Comparison of ENCODE assay signal across 16 cellular contexts in the genomic region with DNA sequence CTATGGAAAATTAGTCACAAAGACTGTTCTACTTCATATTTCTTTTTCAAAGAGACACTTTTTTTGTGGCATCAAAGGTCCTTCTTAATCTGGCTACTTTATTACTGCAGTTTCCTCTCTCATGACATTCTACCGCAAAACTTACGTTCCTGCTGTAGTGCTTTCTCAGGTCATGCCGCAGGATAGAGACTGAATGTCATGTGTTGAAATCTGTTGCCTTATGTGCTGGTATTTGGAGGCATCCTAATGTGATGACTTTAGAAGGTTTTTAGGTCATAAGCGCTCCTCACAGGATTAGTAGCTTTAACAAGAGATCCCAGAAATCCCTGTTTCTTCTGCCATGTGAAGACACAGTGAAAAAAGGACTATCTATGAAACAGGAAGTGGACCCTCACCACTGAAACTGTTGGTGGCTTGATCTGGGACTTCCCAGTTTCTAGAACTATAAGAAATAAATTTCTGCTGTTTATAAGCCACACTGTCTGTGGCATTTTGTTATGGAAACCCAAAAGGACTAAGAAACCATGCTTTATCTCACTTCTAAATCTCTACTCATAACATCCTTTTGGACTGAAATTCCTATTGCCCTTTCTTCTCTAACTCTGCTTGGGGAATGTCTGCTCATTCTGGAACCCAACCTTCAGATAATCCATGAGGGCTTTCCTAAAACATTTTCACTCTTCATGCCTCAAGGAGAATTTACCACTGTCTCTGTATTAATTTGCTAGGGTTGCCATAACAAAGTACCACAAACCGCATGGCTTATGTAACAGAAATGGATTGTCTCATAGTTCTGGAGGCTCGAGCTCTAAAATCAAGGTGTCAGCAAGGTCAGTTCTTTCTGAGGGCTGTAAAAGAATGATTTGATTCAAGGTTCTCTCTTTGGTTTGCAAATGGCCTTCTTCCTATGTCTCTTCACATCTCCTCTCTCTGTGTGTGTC.
DNase-seq lines count a peak whose midpoint lies in the region; ATAC-seq and TF ChIP-seq lines count a peak whose summit lies in the region.
"Had no signal": no experiment of that assay in that cellular context is flagged by ENCODE, and none has a peak within 500 bp of the region (broad histone marks: within the 10 kb centered on the region; RNA-seq: fewer than 3 reads in every experiment).

No MANE protein-coding gene starts in this region.

- POLR2A ChIA-PET in activated B cell treated with CpG ODN at 0.5 μM for 24 hours (lab: Charles Lee), result no interaction called here
- POLR2A ChIA-PET in naive thymus-derived CD4-positive, alpha-beta T cell (lab: Charles Lee), result no interaction called here

- peak; percentile 40 for ATAC-seq in activated B cell treated with CpG ODN at 0.5 μM for 24 hours (ENCODE audit: low read depth)
- peak; percentile 54 for ATAC-seq in naive thymus-derived CD4-positive, alpha-beta T cell
- ATAC-seq in left ventricle myocardium superior, result no peak
- ATAC-seq in GM21619 (IDR thresholded peaks at IDR 0.05; ENCODE audit: unreplicated experiment), result no peak
- ATAC-seq: PC-3 had no signal

- no peak overlapping the region for H3K27ac Mint-ChIP-seq in activated B cell treated with CpG ODN at 0.5 μM for 24 hours
- peak overlapping the region in 6 of 9 donors; percentile 5 to 54 (median 42) for H3K27ac Mint-ChIP-seq in naive thymus-derived CD4-positive, alpha-beta T cell
- H3K27ac Mint-ChIP-seq: brain, mesothelial cell of epicardium had no signal

- no peaks in the 10 kb centered on the region for H3K36me3 Mint-ChIP-seq in activated B cell treated with CpG ODN at 0.5 μM for 24 hours (ENCODE audit: low read depth)
- H3K36me3 Mint-ChIP-seq in naive thymus-derived CD4-positive, alpha-beta T cell, result peaks cover 0 to under 1% (median 0%) of the 10 kb centered on the region in 5 donors
- H3K36me3 Mint-ChIP-seq: brain had no signal

- peaks cover 4% of the 10 kb centered on the region for H3K9me3 Mint-ChIP-seq in activated B cell treated with CpG ODN at 0.5 μM for 24 hours
- H3K9me3 Mint-ChIP-seq in naive thymus-derived CD4-positive, alpha-beta T cell, result peaks cover 0 to 13% (median 0%) of the 10 kb centered on the region in 11 donors

- H3K9me3 ChIP-seq in BLaER1 treated with 17β-estradiol and CSF1 and Interleukin-3, amounts not matched to agents 10 nM and 100 nM (replicated peaks in 1 of 11), result peaks cover 6 to 32% (median 19%) of the 10 kb centered on the region in 11 experiments; a peak in 17 of 22 replicates
- no peaks in the 10 kb centered on the region for H3K9me3 ChIP-seq in naive thymus-derived CD4-positive, alpha-beta T cell (ENCODE audit: control insufficient read depth in 2 of 3, low read length in 3 of 3)
- H3K9me3 ChIP-seq: tibial artery had no signal

- peaks cover 5% of the 10 kb centered on the region for H3K27me3 Mint-ChIP-seq in activated B cell treated with CpG ODN at 0.5 μM for 24 hours
- peaks cover 0 to 23% (median 0%) of the 10 kb centered on the region in 5 donors for H3K27me3 Mint-ChIP-seq in naive thymus-derived CD4-positive, alpha-beta T cell

- peaks cover 7 to 38% (median 12%) of the 10 kb centered on the region in 10 experiments; a peak in 19 of 20 replicates for H3K4me1 ChIP-seq in BLaER1 treated with 17β-estradiol and CSF1 and Interleukin-3, amounts not matched to agents 10 nM and 100 nM
- peaks cover 0 to 8% of the 10 kb centered on the region in 2 donors for H3K4me1 ChIP-seq in naive thymus-derived CD4-positive, alpha-beta T cell (ENCODE audit: control insufficient read depth in 2 of 2, insufficient read depth in 2 of 2, low read length in 2 of 2)
- H3K4me1 ChIP-seq: tibial artery had no signal

- DNase-seq in H4 (ENCODE audit: low spot score), result peak; percentile 13
- no peak for DNase-seq in activated B cell treated with CpG ODN at 0.5 μM for 24 hours
- DNase-seq in naive thymus-derived CD4-positive, alpha-beta T cell, result peak in 4 of 9 donors; percentile 5 to 28 (median 12)
- no peak for DNase-seq in left ventricle myocardium superior
- DNase-seq in AG08395 (ENCODE audit: low spot score), result no peak
- no peak for DNase-seq in superior temporal gyrus (ENCODE audit: extremely low spot score)
- DNase-seq: AML-193, DMS79, NCI-H1105 treated with DMSO at 0.1 percent for 48 hours, NCI-H226, PC-3, tibial artery had no signal

- H4K20me1 ChIP-seq in BLaER1 treated with 17β-estradiol and CSF1 and Interleukin-3, amounts not matched to agents 10 nM and 100 nM, result no peaks in the 10 kb centered on the region

- peak overlapping the region in 10 of 11 experiments; percentile 2 to 54 (median 18); a peak in 12 of 22 replicates for H3K4me2 ChIP-seq in BLaER1 treated with 17β-estradiol and CSF1 and Interleukin-3, amounts not matched to agents 10 nM and 100 nM

- CTCF ChIA-PET in activated B cell treated with CpG ODN at 0.5 μM for 24 hours (lab: Charles Lee), result no interaction called here
- CTCF ChIA-PET in naive thymus-derived CD4-positive, alpha-beta T cell (lab: Charles Lee), result no interaction called here

- TF ChIP-seq CTCF in activated B cell treated with CpG ODN at 0.5 μM for 24 hours (IDR thresholded peaks at IDR 0.05), result no peak

- H3K4me1 Mint-ChIP-seq in activated B cell treated with CpG ODN at 0.5 μM for 24 hours, result peaks cover 8% of the 10 kb centered on the region
- H3K4me1 Mint-ChIP-seq in naive thymus-derived CD4-positive, alpha-beta T cell, result peaks cover 13 to 35% (median 19%) of the 10 kb centered on the region in 7 donors
- H3K4me1 Mint-ChIP-seq: mesothelial cell of epicardium had no signal

- H3K4me3 ChIP-seq in BLaER1 treated with 17β-estradiol and CSF1 and Interleukin-3, amounts not matched to agents 10 nM and 100 nM, result no peak overlapping the region
- H3K4me3 ChIP-seq in naive thymus-derived CD4-positive, alpha-beta T cell (ENCODE audit: low read length), result no peak overlapping the region
- H3K4me3 ChIP-seq: tibial artery had no signal

- H3K27me3 ChIP-seq in BLaER1 treated with 17β-estradiol and CSF1 and Interleukin-3, amounts not matched to agents 10 nM and 100 nM, result no peaks in the 10 kb centered on the region
- no peaks in the 10 kb centered on the region for H3K27me3 ChIP-seq in naive thymus-derived CD4-positive, alpha-beta T cell (ENCODE audit: control insufficient read depth in 2 of 2, insufficient read depth in 2 of 2, low read length in 2 of 2)
- H3K27me3 ChIP-seq: tibial artery had no signal

- peak overlapping the region in 1 of 11 experiments; percentile 8; a peak in 1 of 22 replicates for H3K27ac ChIP-seq in BLaER1 treated with 17β-estradiol and CSF1 and Interleukin-3, amounts not matched to agents 10 nM and 100 nM
- H3K27ac ChIP-seq in naive thymus-derived CD4-positive, alpha-beta T cell (ENCODE audit: low read depth, low read length), result no peak overlapping the region
- H3K27ac ChIP-seq: tibial artery had no signal

- no peaks in the 10 kb centered on the region for H3K36me3 ChIP-seq in BLaER1 treated with 17β-estradiol and CSF1 and Interleukin-3, amounts not matched to agents 10 nM and 100 nM
- H3K36me3 ChIP-seq in naive thymus-derived CD4-positive, alpha-beta T cell (ENCODE audit: control insufficient read depth in 2 of 3, insufficient read depth in 3 of 3, low read length in 3 of 3), result no peaks in the 10 kb centered on the region
- H3K36me3 ChIP-seq: tibial artery had no signal

- no peak overlapping the region for H3K4me3 Mint-ChIP-seq in activated B cell treated with CpG ODN at 0.5 μM for 24 hours
- peak overlapping the region in 6 of 10 donors; percentile 8 to 44 (median 16) for H3K4me3 Mint-ChIP-seq in naive thymus-derived CD4-positive, alpha-beta T cell
- H3K4me3 Mint-ChIP-seq: brain, mesothelial cell of epicardium had no signal

- intact Hi-C loops in activated B cell treated with CpG ODN at 0.5 μM for 24 hours (cut with micrococcal nuclease), result no loop called here
- intact Hi-C loops in naive thymus-derived CD4-positive, alpha-beta T cell (cut with micrococcal nuclease), result no loop called here
- intact Hi-C loops in left ventricle myocardium superior (cut with micrococcal nuclease), result no loop called here

- H3K9ac ChIP-seq in BLaER1 treated with 17β-estradiol and CSF1 and Interleukin-3, amounts not matched to agents 10 nM and 100 nM, result no peak overlapping the region

Comparison
In these comparisons a context has a peak if more than half of its experiments do, and no peak if none do; other contexts are left out.
1. ATAC-seq: peak in activated B cell treated with CpG ODN at 0.5 μM for 24 hours (single experiment) and naive thymus-derived CD4-positive, alpha-beta T cell (single experiment); none in left ventricle myocardium superior (single experiment) and GM21619 (single experiment).